Comparison of ENCODE assay signal across 16 cellular contexts in genomic region chr2:237900891-237901831, GRCh38. TPM values are rescaled to one million over a fixed set of nuclear protein-coding genes. Genes with fewer than 3 reads are reported as not detected.
A peak's percentile ranks its signal among the peaks of the same experiment; 100 is the strongest.
DNase-seq lines count a peak whose midpoint lies in the region; ATAC-seq lines count a peak whose summit lies in the region.
"Had no signal": no experiment of that assay in that cellular context is flagged by ENCODE, and none has a peak within 500 bp of the region (broad histone marks: within the 10 kb centered on the region; RNA-seq: fewer than 3 reads in every experiment).

No MANE protein-coding gene starts in this region.

- H3K4me1 Mint-ChIP-seq in CD8-positive, alpha-beta memory T cell, result peaks cover 37 to 44% (median 40%) of the 10 kb centered on the region in 3 donors
- H3K4me1 Mint-ChIP-seq in activated T-helper 17 cell treated with anti-CD3 and anti-CD28 coated beads, Interleukin-2, amount 50 U/mL, for 72 hours, result peaks cover 22% of the 10 kb centered on the region

- no peak overlapping the region for H4K8ac ChIP-seq in neuronal stem cell (ENCODE audit: low read depth, low read length)

- H3K27ac ChIP-seq in CD8-positive, alpha-beta memory T cell (ENCODE audit: low read depth, low read length), result no peak overlapping the region
- no peak overlapping the region for H3K27ac ChIP-seq in neuronal stem cell (replicated peaks; ENCODE audit: low read length)
- H3K27ac ChIP-seq: pancreas, suprapubic skin, VCaP had no signal

- no CpG with 5 or more reads among the region's 19 CpGs for WGBS in neuronal stem cell (ENCODE audit: extremely low coverage in 2 of 2, insufficient read length in 2 of 2, insufficient replicate concordance in 1 of 2), 2 donors

- no peak overlapping the region for H2BK12ac ChIP-seq in neuronal stem cell (ENCODE audit: low read length)

- no peak overlapping the region for H3K23ac ChIP-seq in neuronal stem cell (ENCODE audit: low read depth, low read length, poor library complexity)

- H4K91ac ChIP-seq in neuronal stem cell (ENCODE audit: low read depth, low read length, poor library complexity), result no peak overlapping the region

- H3K14ac ChIP-seq in neuronal stem cell (ENCODE audit: low read length), result no peak overlapping the region

- no peak overlapping the region for H2BK120ac ChIP-seq in neuronal stem cell (ENCODE audit: low read depth, low read length)

- no peak overlapping the region for H3K9ac ChIP-seq in neuronal stem cell (ENCODE audit: low read depth, low read length, poor library complexity)

- no peak overlapping the region for H2AFZ ChIP-seq in neuronal stem cell (ENCODE audit: low read length)

- H3K27me3 Mint-ChIP-seq in CD8-positive, alpha-beta memory T cell, result peaks cover 2 to 6% of the 10 kb centered on the region in 2 donors
- no peaks in the 10 kb centered on the region for H3K27me3 Mint-ChIP-seq in activated T-helper 17 cell treated with anti-CD3 and anti-CD28 coated beads, Interleukin-2, amount 50 U/mL, for 72 hours

- no peaks in the 10 kb centered on the region for H3K36me3 Mint-ChIP-seq in CD8-positive, alpha-beta memory T cell
- no peaks in the 10 kb centered on the region for H3K36me3 Mint-ChIP-seq in activated T-helper 17 cell treated with anti-CD3 and anti-CD28 coated beads, Interleukin-2, amount 50 U/mL, for 72 hours (ENCODE audit: low read depth)

- H3K18ac ChIP-seq in neuronal stem cell (ENCODE audit: low read length), result peak overlapping the region; percentile 23

- POLR2A ChIA-PET in CD8-positive, alpha-beta memory T cell (lab: Charles Lee), result no interaction called here

- H2BK5ac ChIP-seq in neuronal stem cell (ENCODE audit: low read length), result no peak overlapping the region

- DNase-seq in NCI-H2081 (lab: John Stamatoyannopoulos, UW), result peak; percentile 1 to 16
- DNase-seq in NCI-H2081 treated with DMSO at 0.1 percent for 48 hours (lab: John Stamatoyannopoulos, UW), result no peak
- DNase-seq in CD8-positive, alpha-beta memory T cell, result peak in 1 of 5 donors; percentile 18
- no peak for DNase-seq in neuronal stem cell (ENCODE audit: low spot score)
- no peak for DNase-seq in pons (ENCODE audit: low spot score)
- no peak for DNase-seq in HK-2 (ENCODE audit: unreplicated experiment)
- DNase-seq: DND-41; NCI-H187; stimulated activated CD4-positive, alpha-beta T cell treated with anti-CD3 and anti-CD28 coated beads, Interleukin-4, amount 100 ng/mL, for 1 hour had no signal

- no peak overlapping the region for H3K4me2 ChIP-seq in neuronal stem cell (ENCODE audit: insufficient read depth, low read length, poor library complexity, severe bottlenecking)

- no peaks in the 10 kb centered on the region for H3K36me3 ChIP-seq in CD8-positive, alpha-beta memory T cell (ENCODE audit: insufficient read depth, low read length)
- H3K36me3 ChIP-seq in neuronal stem cell (replicated peaks in 1 of 2; ENCODE audit: control insufficient read depth in 2 of 2, insufficient read depth in 2 of 2, low read length in 2 of 2), result no peaks in the 10 kb centered on the region
- H3K36me3 ChIP-seq: HAP-1, pancreas, suprapubic skin had no signal

- peaks cover 2% of the 10 kb centered on the region for H3K79me1 ChIP-seq in neuronal stem cell (ENCODE audit: low read depth, low read length)

- no peak for ATAC-seq in activated T-helper 17 cell treated with anti-CD3 and anti-CD28 coated beads, Interleukin-2, amount 50 U/mL, for 72 hours (replicated peaks)
- ATAC-seq in GM19395 (IDR thresholded peaks at IDR 0.05; ENCODE audit: unreplicated experiment), result no peak
- ATAC-seq: left lobe of liver, pancreas had no signal

- no peaks in the 10 kb centered on the region for H3K9me3 Mint-ChIP-seq in CD8-positive, alpha-beta memory T cell
- no peaks in the 10 kb centered on the region for H3K9me3 Mint-ChIP-seq in activated T-helper 17 cell treated with anti-CD3 and anti-CD28 coated beads, Interleukin-2, amount 50 U/mL, for 72 hours

- no peak overlapping the region for H2BK15ac ChIP-seq in neuronal stem cell (ENCODE audit: low read length)

- H2AK5ac ChIP-seq in neuronal stem cell (ENCODE audit: low read depth, low read length), result peak overlapping the region; percentile 13

- no peaks in the 10 kb centered on the region for H3K27me3 ChIP-seq in CD8-positive, alpha-beta memory T cell (ENCODE audit: insufficient read depth, low read length, poor library complexity, severe bottlenecking)
- peaks cover 0 to 3% (median 2%) of the 10 kb centered on the region in 3 experiments for H3K27me3 ChIP-seq in neuronal stem cell (ENCODE audit: control insufficient read depth in 3 of 3, insufficient read depth in 3 of 3, low read depth in 1 of 3, low read length in 3 of 3)
- H3K27me3 ChIP-seq: pancreas, suprapubic skin had no signal

- no peaks in the 10 kb centered on the region for H3K9me3 ChIP-seq in CD8-positive, alpha-beta memory T cell (ENCODE audit: low read length)
- peaks cover 0 to 5% of the 10 kb centered on the region in 2 donors for H3K9me3 ChIP-seq in neuronal stem cell (replicated peaks in 1 of 2; ENCODE audit: control insufficient read depth in 2 of 2, insufficient read depth in 1 of 2, low read depth in 1 of 2, low read length in 2 of 2)
- H3K9me3 ChIP-seq: HAP-1, pancreas, suprapubic skin had no signal

- no peak overlapping the region for H3K4me3 Mint-ChIP-seq in CD8-positive, alpha-beta memory T cell
- peak overlapping the region; percentile 0 for H3K4me3 Mint-ChIP-seq in activated T-helper 17 cell treated with anti-CD3 and anti-CD28 coated beads, Interleukin-2, amount 50 U/mL, for 72 hours

- peaks cover 41% of the 10 kb centered on the region for H3K4me1 ChIP-seq in CD8-positive, alpha-beta memory T cell (ENCODE audit: insufficient read depth, low read length)
- peaks cover 5 to 7% of the 10 kb centered on the region in 2 donors for H3K4me1 ChIP-seq in neuronal stem cell (ENCODE audit: control insufficient read depth in 2 of 2, insufficient read depth in 1 of 2, low read depth in 1 of 2, low read length in 2 of 2)
- H3K4me1 ChIP-seq: HAP-1 had no signal

- H3K27ac Mint-ChIP-seq in CD8-positive, alpha-beta memory T cell, result peak overlapping the region in 7 of 8 donors; percentile 0 to 96 (median 76)
- H3K27ac Mint-ChIP-seq in activated T-helper 17 cell treated with anti-CD3 and anti-CD28 coated beads, Interleukin-2, amount 50 U/mL, for 72 hours, result peak overlapping the region; percentile 29

- no peak overlapping the region for H3K4me3 ChIP-seq in CD8-positive, alpha-beta memory T cell (ENCODE audit: low read length)
- H3K4me3 ChIP-seq in neuronal stem cell (ENCODE audit: low read length in 2 of 2), result no peak overlapping the region
- H3K4me3 ChIP-seq: HAP-1, pancreas, suprapubic skin had no signal

- H3K4ac ChIP-seq in neuronal stem cell (ENCODE audit: low read length), result no peak overlapping the region

- CTCF ChIA-PET in CD8-positive, alpha-beta memory T cell (lab: Charles Lee), result no interaction called here

RNA-seq across cellular contexts. Expression of gene RAMP1, which starts 41.7 kb away (rescaled TPM):
- total RNA-seq in CD8-positive, alpha-beta memory T cell, result under 1 TPM; 0.60 to 0.63 TPM
- polyA plus RNA-seq in CD8-positive, alpha-beta memory T cell, result 0.59 TPM
- total RNA-seq in activated T-helper 17 cell treated with anti-CD3 and anti-CD28 coated beads, Interleukin-2, amount 50 U/mL, for 72 hours, result under 1 TPM in 1 of 2 donors, not detected in 1; 0.54 TPM
- 0.04 TPM for polyA plus RNA-seq in neuronal stem cell (2013, experiment 1 of 2)
- 0.07 TPM for polyA plus RNA-seq in neuronal stem cell (2013, experiment 2 of 2)

Comparison
In these comparisons a context has a peak if more than half of its experiments do, and no peak if none do; other contexts are left out.
1. DNase-seq: peak in NCI-H2081 (2 of 2); none in NCI-H2081 treated with DMSO at 0.1 percent for 48 hours (single experiment), neuronal stem cell (single experiment), pons (single experiment) and HK-2 (single experiment).